19 cellular contexts compared by ENCODE assay signal in the genomic region with DNA sequence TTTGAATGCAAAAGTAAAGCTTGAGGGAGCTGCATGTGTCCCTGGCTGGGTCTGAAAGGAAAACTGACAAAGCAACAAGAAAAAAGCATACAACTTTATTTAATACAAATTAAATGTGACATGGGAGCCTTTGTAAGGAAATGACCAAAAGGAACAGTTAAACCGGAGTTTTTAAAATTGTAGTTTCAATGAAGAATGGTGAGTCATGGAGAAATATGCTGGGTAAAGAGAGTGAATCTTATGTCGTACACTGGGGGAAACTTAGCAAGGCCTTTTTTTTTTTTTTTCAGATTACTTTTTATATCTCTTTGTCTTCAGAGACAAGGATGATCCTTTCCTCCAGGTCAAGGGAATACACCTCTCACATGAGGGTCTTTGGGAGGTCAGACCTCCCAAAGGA. TPM values are rescaled to one million over a fixed set of nuclear protein-coding genes. Genes with fewer than 3 reads are reported as not detected.
DNase-seq lines count a peak whose midpoint lies in the region; TF ChIP-seq lines count a peak whose summit lies in the region.
"Had no signal": no experiment of that assay in that cellular context is flagged by ENCODE, and none has a peak within 500 bp of the region (broad histone marks: within the 10 kb centered on the region; RNA-seq: fewer than 3 reads in every experiment).

No MANE protein-coding gene starts in this region.

- TF ChIP-seq CTCF in spleen (IDR thresholded peaks at IDR 0.05 in 8 of 11, conservative IDR thresholded peaks at IDR 0.05 in 3 of 11): no peak
- no peak for TF ChIP-seq CTCF in left ventricle myocardium inferior (IDR thresholded peaks at IDR 0.05; ENCODE audit: borderline replicate concordance)
- no peak for TF ChIP-seq CTCF in esophagus muscularis mucosa (IDR thresholded peaks at IDR 0.05)

- peak overlapping the region; percentile 75 for H2AFZ ChIP-seq in GM23248

- peaks cover 19% of the 10 kb centered on the region for H3F3A ChIP-seq in GM23248 (ENCODE audit: insufficient read depth)

- no peaks in the 10 kb centered on the region for H4K20me1 ChIP-seq in GM23248 (ENCODE audit: insufficient read depth)

- DNase-seq in AG08395 (ENCODE audit: low spot score) (peak; percentile 54), GM23248 (peak; percentile 76), amniotic epithelial cell (ENCODE audit: low read depth) (peak; percentile 31), hepatic stellate cell (ENCODE audit: low spot score) (peak; percentile 31), spleen (no peak), left ventricle myocardium inferior (no peak), LoVo (ENCODE audit: low spot score) (no peak), esophagus muscularis mucosa (ENCODE audit: extremely low spot score) (no peak)
- DNase-seq: activated CD4-positive, alpha-beta T cell treated with anti-CD3 and anti-CD28 coated beads, Interleukin-2, amount 50 U/mL, for 1 hour; activated gamma-delta T cell; endodermal cell; gastrocnemius medialis; left colon; NCI-H1694; NCI-H345; stimulated activated naive CD8-positive, alpha-beta T cell treated with anti-CD3 and anti-CD28 coated beads, Interleukin-15, Interleukin-2, amounts not matched to agents 100 U/mL and 50 U/mL, for 24 hours; T-cell; upper lobe of left lung had no signal

- H3K4me3 ChIP-seq in GM23248 (peak overlapping the region; percentile 39; the same call in 1 of the 2 replicates), spleen (no peak overlapping the region), left ventricle myocardium inferior (no peak overlapping the region), esophagus muscularis mucosa (no peak overlapping the region)
- H3K4me3 ChIP-seq: gastrocnemius medialis, right atrium auricular region, upper lobe of left lung had no signal

- no peaks in the 10 kb centered on the region for H3K9me2 ChIP-seq in GM23248 (ENCODE audit: insufficient read depth)

- no peaks in the 10 kb centered on the region for H3K36me3 ChIP-seq in GM23248 (ENCODE audit: low read depth)
- H3K36me3 ChIP-seq in spleen: no peaks in the 10 kb centered on the region
- H3K36me3 ChIP-seq in left ventricle myocardium inferior: no peaks in the 10 kb centered on the region
- H3K36me3 ChIP-seq in esophagus muscularis mucosa: no peaks in the 10 kb centered on the region
- H3K36me3 ChIP-seq: gastrocnemius medialis, right atrium auricular region, upper lobe of left lung had no signal

- H3K27me3 ChIP-seq in GM23248 (replicated peaks; ENCODE audit: insufficient read depth) (no peaks in the 10 kb centered on the region), spleen (replicated peaks in 1 of 7) (peaks cover 0 to 14% (median 0%) of the 10 kb centered on the region in 7 donors), left ventricle myocardium inferior (ENCODE audit: low read depth) (peaks cover 10% of the 10 kb centered on the region), esophagus muscularis mucosa (no peaks in the 10 kb centered on the region)
- H3K27me3 ChIP-seq: gastrocnemius medialis, right atrium auricular region, upper lobe of left lung had no signal

- peak overlapping the region; percentile 19; the same call in 1 of the 2 replicates for H3K9ac ChIP-seq in GM23248

- H3K4me1 ChIP-seq in GM23248 (ENCODE audit: insufficient read depth) (peaks cover 26% of the 10 kb centered on the region), spleen (no peaks in the 10 kb centered on the region), left ventricle myocardium inferior (no peaks in the 10 kb centered on the region), esophagus muscularis mucosa (no peaks in the 10 kb centered on the region)
- H3K4me1 ChIP-seq: gastrocnemius medialis, right atrium auricular region, upper lobe of left lung had no signal

- TF ChIP-seq POLR2A in spleen (IDR thresholded peaks at IDR 0.05): no peak
- TF ChIP-seq POLR2A in esophagus muscularis mucosa (IDR thresholded peaks at IDR 0.05; ENCODE audit: low read depth): no peak

- no peak for TF ChIP-seq EP300 in esophagus muscularis mucosa (IDR thresholded peaks at IDR 0.05)

- H3K9me3 ChIP-seq in GM23248 (ENCODE audit: low read depth) (no peaks in the 10 kb centered on the region), spleen (no peaks in the 10 kb centered on the region), left ventricle myocardium inferior (replicated peaks) (no peaks in the 10 kb centered on the region), esophagus muscularis mucosa (no peaks in the 10 kb centered on the region)
- H3K9me3 ChIP-seq: gastrocnemius medialis, right atrium auricular region, upper lobe of left lung had no signal

- H3K79me2 ChIP-seq in GM23248 (ENCODE audit: insufficient read depth): no peaks in the 10 kb centered on the region

- in situ Hi-C loops in GM23248 (cut with MboI): no loop called here

- peak overlapping the region; percentile 59 for H3K4me2 ChIP-seq in GM23248 (ENCODE audit: unreplicated experiment)

- H3K27ac ChIP-seq in GM23248 (peak overlapping the region; percentile 58), spleen (no peak overlapping the region), left ventricle myocardium inferior (replicated peaks) (no peak overlapping the region), esophagus muscularis mucosa (replicated peaks in 1 of 4) (no peak overlapping the region)
- H3K27ac ChIP-seq: gastrocnemius medialis, right atrium auricular region, upper lobe of left lung had no signal

- intact Hi-C loops in spleen (cut with DNase I; ENCODE audit: low total_unique reads) (no loop called here), left ventricle myocardium inferior (cut with micrococcal nuclease) (no loop called here), esophagus muscularis mucosa (cut with DNase I) (no loop called here)

- WGBS in GM23248 (ENCODE audit: low coverage in 1 of 2, low lambda C conversion rate in 2 of 2, missing lambda C conversion rate in 2 of 2), 2 experiments: 5 to 8% methylated on average over 2 of the region's 2 CpGs
- WGBS in spleen, 5 donors: 68 to 94% (median 83%) methylated on average over 2 of the region's 2 CpGs
- 74% methylated on average over 2 of the region's 2 CpGs for WGBS in esophagus muscularis mucosa

RNA-seq across cellular contexts. Expression of gene FBXL17, which starts 50.1 kb away (rescaled TPM):
- total RNA-seq in GM23248 (2014; rRNA removed; shearing (Covaris generic)): 13.1 and 15.7 TPM in 2 replicates
- polyA plus RNA-seq in GM23248 (2016; fragmentation: Nextera tagmentation; extraction: Ambion mirVana): 1.8 and 1.9 TPM in 2 replicates
- 10 to 100 TPM; 18.3 to 39.9 (median 26.0) TPM for total RNA-seq in spleen
- polyA plus RNA-seq in spleen: 1 to 10 TPM; 5.1 to 7.2 (median 5.4) TPM
- 49.4 TPM for total RNA-seq in left ventricle myocardium inferior
- 10 to 100 TPM; 14.4 to 22.0 (median 16.6) TPM for total RNA-seq in esophagus muscularis mucosa

Comparison
In these comparisons a context has a peak if more than half of its experiments do, and no peak if none do; other contexts are left out.
1. DNase-seq: peak in AG08395 (single experiment), GM23248 (single experiment), amniotic epithelial cell (single experiment) and hepatic stellate cell (single experiment); none in spleen (single experiment), left ventricle myocardium inferior (single experiment), LoVo (single experiment) and esophagus muscularis mucosa (single experiment).